8 cellular contexts compared by ENCODE assay signal in the genomic region with DNA sequence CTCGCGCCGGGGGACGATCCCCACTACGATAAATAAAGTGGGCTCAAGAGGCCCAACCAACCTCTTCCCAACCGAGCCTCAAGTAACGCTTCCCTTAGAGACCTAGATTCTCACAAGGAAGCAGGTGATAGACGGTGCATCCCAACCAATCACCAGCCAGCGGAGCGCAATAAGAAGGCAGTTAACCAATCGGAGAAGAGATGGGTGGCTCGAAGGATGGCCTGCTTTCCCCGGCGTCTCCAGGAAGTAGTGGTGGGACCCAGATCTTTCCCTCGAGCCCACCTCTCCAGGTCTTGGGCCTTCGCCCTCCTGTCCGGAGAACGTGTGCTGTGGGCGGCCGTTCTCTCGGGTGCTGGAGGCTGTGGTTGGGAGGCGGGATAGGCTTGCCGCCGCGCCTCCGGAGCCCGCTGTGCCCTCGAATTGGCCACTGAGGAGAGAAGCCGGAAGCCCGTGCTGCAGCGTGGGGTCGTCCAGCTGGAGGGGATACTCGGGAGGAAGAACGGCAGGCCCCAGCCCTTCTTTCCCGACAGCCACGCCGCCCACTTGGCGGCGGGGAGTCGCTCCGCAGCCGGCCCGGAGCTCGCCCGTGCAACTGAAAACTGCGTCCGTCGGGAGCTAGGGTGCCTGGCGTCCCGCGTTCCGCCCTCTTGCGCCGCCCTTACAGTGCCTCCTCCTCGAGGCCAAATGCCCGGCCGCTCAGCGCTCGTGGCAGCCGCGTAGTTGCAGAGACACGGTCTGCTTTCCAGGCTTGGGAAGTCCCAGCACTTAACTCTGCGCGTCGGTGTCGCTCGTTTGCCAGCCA. TPM values are rescaled to one million over a fixed set of nuclear protein-coding genes. Genes with fewer than 3 reads are reported as not detected.
DNase-seq lines count a peak whose midpoint lies in the region; ATAC-seq, FAIRE-seq and TF ChIP-seq lines count a peak whose summit lies in the region.

TSS of gene RNF6 (minus strand) at position 594 of the 802 bp plus-strand sequence. CDS start 2,665 bp downstream, outside the sequence.

- peak; percentile 79 for FAIRE-seq in RCC 7860 (lab: Jason Lieb, UNC)

- peak; percentile 43 for TF ChIP-seq POLR2A in esophagus muscularis mucosa (IDR thresholded peaks at IDR 0.05; ENCODE audit: low read depth)

- H3K4me3 Mint-ChIP-seq in activated T-cell treated with anti-CD3 and anti-CD28 coated beads, Interleukin-2, amount 50 U/mL, for 72 hours: peak within 1 kb of the TSS; percentile 94 to 100

- peak within 1 kb of the TSS; percentile 98 for H3K27ac Mint-ChIP-seq in activated T-cell treated with anti-CD3 and anti-CD28 coated beads, Interleukin-2, amount 50 U/mL, for 72 hours

- H3K36me3 Mint-ChIP-seq in activated T-cell treated with anti-CD3 and anti-CD28 coated beads, Interleukin-2, amount 50 U/mL, for 72 hours (ENCODE audit: insufficient read depth in 2 of 2): peaks cover 17 to 24% of the 10 kb centered on the region in 2 donors

- peak within 1 kb of the TSS; percentile 94 to 100 (median 96) for H3K4me3 ChIP-seq in esophagus muscularis mucosa
- peak within 1 kb of the TSS; percentile 87 to 92 for H3K4me3 ChIP-seq in muscle layer of duodenum (ENCODE audit: low read depth in 1 of 2, low read length in 2 of 2)

- peaks cover 17 to 34% (median 26%) of the 10 kb centered on the region in 4 donors for H3K4me1 ChIP-seq in esophagus muscularis mucosa
- peaks cover 16 to 19% of the 10 kb centered on the region in 2 donors for H3K4me1 ChIP-seq in muscle layer of duodenum (ENCODE audit: control insufficient read depth in 1 of 2, insufficient read depth in 2 of 2, low read length in 2 of 2)

- H3K9me3 Mint-ChIP-seq in activated T-cell treated with anti-CD3 and anti-CD28 coated beads, Interleukin-2, amount 50 U/mL, for 72 hours: peaks cover 0 to 2% of the 10 kb centered on the region in 2 donors

- TF ChIP-seq CTCF in esophagus muscularis mucosa (IDR thresholded peaks at IDR 0.05): peak in 1 of 3 experiments; percentile 3

- no peaks in the 10 kb centered on the region for H3K27me3 ChIP-seq in esophagus muscularis mucosa
- H3K27me3 ChIP-seq in muscle layer of duodenum (ENCODE audit: low read depth, low read length): no peaks in the 10 kb centered on the region

- no peaks in the 10 kb centered on the region for H3K27me3 Mint-ChIP-seq in activated T-cell treated with anti-CD3 and anti-CD28 coated beads, Interleukin-2, amount 50 U/mL, for 72 hours (ENCODE audit: low read depth)

- DNase-seq in DMS79 treated with DMSO at 0.1 percent for 48 hours (lab: John Stamatoyannopoulos, UW): peak; percentile 87
- peak; percentile 94 for DNase-seq in RCC 7860 (ENCODE audit: low spot score)
- peak; percentile 84 to 89 for DNase-seq in activated T-cell treated with anti-CD3 and anti-CD28 coated beads, Interleukin-2, amount 50 U/mL, for 72 hours
- peak; percentile 98 for DNase-seq in esophagus muscularis mucosa (ENCODE audit: extremely low spot score)
- DNase-seq in stimulated activated CD8-positive, alpha-beta memory T cell treated with anti-CD3 and anti-CD28 coated beads, Interleukin-7, amount 100 ng/mL, for 4 hours (ENCODE audit: low read depth in 2 of 2): peak; percentile 77 to 81

- no peak for TF ChIP-seq EP300 in esophagus muscularis mucosa (IDR thresholded peaks at IDR 0.05)

- H3K9me3 ChIP-seq in KOPT-K1 (ENCODE audit: insufficient read depth, low read length, poor library complexity, severe bottlenecking) (no peaks in the 10 kb centered on the region), esophagus muscularis mucosa (no peaks in the 10 kb centered on the region), muscle layer of duodenum (ENCODE audit: control insufficient read depth in 1 of 2, low read length in 2 of 2) (no peaks in the 10 kb centered on the region)

- peaks cover 31% of the 10 kb centered on the region for H3K4me1 Mint-ChIP-seq in activated T-cell treated with anti-CD3 and anti-CD28 coated beads, Interleukin-2, amount 50 U/mL, for 72 hours (ENCODE audit: low read depth)

- peaks cover 39% of the 10 kb centered on the region for H3K36me3 ChIP-seq in KOPT-K1 (ENCODE audit: insufficient read depth, low read length)
- peaks cover 16 to 32% (median 23%) of the 10 kb centered on the region in 4 donors for H3K36me3 ChIP-seq in esophagus muscularis mucosa
- H3K36me3 ChIP-seq in muscle layer of duodenum (ENCODE audit: control insufficient read depth in 1 of 2, insufficient read depth in 2 of 2, low read length in 2 of 2): peaks cover 27 to 30% of the 10 kb centered on the region in 2 donors

- peak; percentile 97 for ATAC-seq in GM21786 (IDR thresholded peaks at IDR 0.05; ENCODE audit: unreplicated experiment)
- peak; percentile 95 to 97 for ATAC-seq in activated T-cell treated with anti-CD3 and anti-CD28 coated beads, Interleukin-2, amount 50 U/mL, for 72 hours (replicated peaks in 1 of 2)

- intact Hi-C loops in esophagus muscularis mucosa (cut with DNase I): loop anchor here (2.0 to 5.0 kb wide), 2 partner anchors 33 to 35 kb away; partner anchors contain the start of gene CDK8

- WGBS in esophagus muscularis mucosa: under 1% methylated on average over 31 of the region's 67 CpGs

- H3K27ac ChIP-seq in KOPT-K1 (ENCODE audit: low read depth, low read length, poor library complexity, severe bottlenecking) (peak within 1 kb of the TSS; percentile 98), esophagus muscularis mucosa (replicated peaks in 1 of 4) (peak within 1 kb of the TSS; percentile 97 to 98 (median 97)), muscle layer of duodenum (ENCODE audit: low read length) (peak within 1 kb of the TSS; percentile 96)

RNA-seq across cellular contexts. Expression of gene RNF6, which starts in this region (rescaled TPM):
- 10 to 100 TPM; 46.3 to 47.0 TPM for total RNA-seq in activated T-cell treated with anti-CD3 and anti-CD28 coated beads, Interleukin-2, amount 50 U/mL, for 72 hours
- 10 to 100 TPM; 17.0 to 24.4 (median 23.5) TPM for total RNA-seq in esophagus muscularis mucosa

Comparison
In these comparisons a context has a peak if more than half of its experiments do, and no peak if none do; other contexts are left out.
1. Peak in every context shown above with its lines: DNase-seq, ATAC-seq, H3K4me3 ChIP-seq and H3K27ac ChIP-seq.